Comparison of ENCODE assay signal across 22 cellular contexts in the genomic region with DNA sequence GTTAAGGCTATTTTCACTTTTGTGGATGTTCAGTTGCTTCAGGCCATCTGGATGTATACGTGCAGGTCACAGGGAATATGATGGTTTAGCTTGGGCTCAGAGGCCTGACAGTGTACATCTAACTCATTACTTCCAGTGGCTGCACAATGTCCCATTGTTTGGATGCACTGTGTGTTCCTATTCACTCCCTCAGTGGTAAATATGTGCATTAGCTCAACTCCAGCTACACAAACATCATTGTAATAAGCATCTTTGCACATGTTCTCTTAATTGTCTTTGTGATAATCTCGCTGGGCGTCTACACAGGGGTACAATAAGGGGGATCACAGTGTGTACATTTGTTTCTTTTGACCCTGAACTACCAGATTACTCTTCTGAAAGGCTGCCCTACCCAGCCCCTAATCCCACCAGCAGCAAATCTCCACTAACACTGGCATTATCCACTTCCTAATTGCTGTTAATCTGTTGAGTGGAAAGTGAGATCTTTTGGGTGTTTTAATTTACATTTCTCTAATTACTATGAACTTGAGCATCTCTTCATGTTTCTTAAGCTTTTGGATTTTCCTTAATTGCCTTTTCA. TPM values are rescaled to one million over a fixed set of nuclear protein-coding genes. Genes with fewer than 3 reads are reported as not detected.
DNase-seq lines count a peak whose midpoint lies in the region; ATAC-seq and TF ChIP-seq lines count a peak whose summit lies in the region.
"Had no signal": no experiment of that assay in that cellular context is flagged by ENCODE, and none has a peak within 500 bp of the region (broad histone marks: within the 10 kb centered on the region; RNA-seq: fewer than 3 reads in every experiment).

No MANE protein-coding gene starts in this region.

- intact Hi-C loops in lower leg skin (cut with DNase I; ENCODE audit: low total_unique reads): no loop called here

- 89 to 91% methylated on average over 3 of the region's 3 CpGs for WGBS in lower leg skin, 2 donors

- peak overlapping the region; percentile 86 for H3K27ac ChIP-seq in caudate nucleus (ENCODE audit: low read depth, low read length)
- H3K27ac ChIP-seq: colonic mucosa, heart left ventricle, HL-60, suprapubic skin had no signal

- DNase-seq in D341Med (ENCODE audit: low spot score): peak; percentile 50
- DNase-seq in NCI-H1930 (lab: John Stamatoyannopoulos, UW): peak; percentile 95 to 96
- peak in 24 of 61 donors; percentile 6 to 63 (median 23) for DNase-seq in caudate nucleus (lab: John Stamatoyannopoulos, UW)
- peak; percentile 2 for DNase-seq in occipital lobe (lab: John Stamatoyannopoulos, UW)
- no peak for DNase-seq in lower leg skin (ENCODE audit: low spot score in 2 of 2)
- DNase-seq in stimulated activated CD4-positive, alpha-beta T cell treated with anti-CD3 and anti-CD28 coated beads, Interleukin-15, amount 100 ng/mL, for 24 hours: no peak
- DNase-seq: activated CD4-positive, alpha-beta T cell treated with anti-CD3 and anti-CD28 coated beads, Interleukin-2, amount 50 U/mL, for 1 hour; activated CD8-positive, alpha-beta memory T cell treated with anti-CD3 and anti-CD28 coated beads, Interleukin-2, amount 50 U/mL, for 48 hours; colonic mucosa; DMS153; heart left ventricle; left ventricle myocardium superior; NCI-H1694 treated with DMSO at 0.1 percent for 48 hours; NCI-H510A; OCI-M1; SHP77 treated with DMSO at 0.1 percent for 48 hours; T-helper 1 cell had no signal

- no peak overlapping the region for H3K4me3 ChIP-seq in lower leg skin (ENCODE audit: low read depth, poor library complexity, severe bottlenecking)
- H3K4me3 ChIP-seq: colonic mucosa, GM12878, heart left ventricle, suprapubic skin had no signal

- no peak for TF ChIP-seq CTCF in lower leg skin (IDR thresholded peaks at IDR 0.05)

- ATAC-seq in GM18519 (IDR thresholded peaks at IDR 0.05; ENCODE audit: low FRiP score, unreplicated experiment): no peak
- ATAC-seq in GM19351 (IDR thresholded peaks at IDR 0.05; ENCODE audit: unreplicated experiment): no peak
- ATAC-seq: GM12878, heart left ventricle, left ventricle myocardium superior had no signal

- no peak for TF ChIP-seq POLR2A in lower leg skin (IDR thresholded peaks at IDR 0.05)

RNA-seq across cellular contexts. Expression of gene POLE4, which starts 56.1 kb away (rescaled TPM):
- total RNA-seq in occipital lobe (16.5 TPM), lower leg skin (10 to 100 TPM in 3 of 4 donors, 1 to 10 TPM in 1; 8.1 to 20.9 (median 15.7) TPM)

Comparison
In these comparisons a context has a peak if more than half of its experiments do, and no peak if none do; other contexts are left out.
1. DNase-seq: peak in D341Med (single experiment), NCI-H1930 (2 of 2) and occipital lobe (single experiment); none in lower leg skin (0 of 2) and stimulated activated CD4-positive, alpha-beta T cell treated with anti-CD3 and anti-CD28 coated beads, Interleukin-15, amount 100 ng/mL, for 24 hours (single experiment).